Comparison of ENCODE assay signal across 25 cellular contexts in the genomic region with DNA sequence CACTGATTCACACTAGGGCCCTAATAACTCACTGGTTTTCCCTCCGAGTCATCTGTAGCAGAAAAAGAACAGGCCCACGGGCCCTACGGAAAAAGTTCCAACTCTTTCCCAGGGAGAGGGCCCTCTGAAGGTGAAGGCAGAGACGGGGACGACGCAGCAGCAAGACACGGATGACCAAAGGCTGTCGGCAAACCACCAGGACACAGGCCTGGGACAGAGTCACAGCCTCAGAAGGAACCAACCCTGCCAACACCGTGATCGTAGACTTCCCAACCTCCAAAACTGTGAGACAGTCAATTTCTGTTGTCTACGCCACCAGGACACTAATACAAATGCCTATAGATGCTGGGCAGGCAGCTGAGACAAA. TPM values are rescaled to one million over a fixed set of nuclear protein-coding genes. Genes with fewer than 3 reads are reported as not detected.
DNase-seq lines count a peak whose midpoint lies in the region; ATAC-seq and TF ChIP-seq lines count a peak whose summit lies in the region.
"Had no signal": no experiment of that assay in that cellular context is flagged by ENCODE, and none has a peak within 500 bp of the region (broad histone marks: within the 10 kb centered on the region; RNA-seq: fewer than 3 reads in every experiment).

No MANE protein-coding gene starts in this region.

- intact Hi-C loops in Right ventricle myocardium inferior (cut with DNase I) = no loop called here
- intact Hi-C loops in heart left ventricle (cut with DNase I) = no loop called here

- DNase-seq in Right ventricle myocardium inferior (ENCODE audit: missing footprints) (peak; percentile 53), heart left ventricle (no peak), RWPE1 (ENCODE audit: low spot score) (no peak), NCI-H187 (lab: John Stamatoyannopoulos, UW) (no peak), T-cell (no peak)
- DNase-seq: 8988T; ACHN; BE2C; Calu3; DMS79 treated with DMSO at 0.1 percent for 48 hours; Kasumi-1; NCI-H1105 treated with DMSO at 0.1 percent for 48 hours; NCI-H146; NCI-H2029; NCI-H446; NCI-H526; NCI-H82; NK-92 treated with Interleukin-12 subunit alpha and Interleukin-12 subunit beta, amount 100 ng/mL, for 24 hours; PC-3; SIG-M5 had no signal

- no peak for TF ChIP-seq POLR2A in heart left ventricle (IDR thresholded peaks at IDR 0.05)

- H3K4me1 Mint-ChIP-seq in nephron (peaks cover 35% of the 10 kb centered on the region), T-cell (peaks cover 4 to 6% (median 6%) of the 10 kb centered on the region in 3 donors)

- no peak for ATAC-seq in Right ventricle myocardium inferior
- ATAC-seq in heart left ventricle = no peak
- no peak for ATAC-seq in HG03571 (IDR thresholded peaks at IDR 0.05; ENCODE audit: unreplicated experiment)
- ATAC-seq in T-cell (replicated peaks in 1 of 4) = no peak
- ATAC-seq: HCT116, PC-3 had no signal

- H3K27me3 ChIP-seq in heart left ventricle = no peaks in the 10 kb centered on the region

- H3K36me3 ChIP-seq in heart left ventricle = no peaks in the 10 kb centered on the region
- H3K36me3 ChIP-seq: BE2C had no signal

- POLR2A ChIA-PET in RWPE1 (lab: Yijun Ruan, JAX; ENCODE audit: low non-redundant PET) (no interaction called here), T-cell (lab: Charles Lee) (no interaction called here)

- peaks cover 29% of the 10 kb centered on the region for H3K27me3 Mint-ChIP-seq in nephron (ENCODE audit: low read depth)
- H3K27me3 Mint-ChIP-seq in T-cell = peaks cover 0 to 1% of the 10 kb centered on the region in 2 donors

- H3K27ac ChIP-seq in heart left ventricle (no peak overlapping the region), RWPE1 (peak overlapping the region; percentile 96)
- H3K27ac ChIP-seq: SK-N-MC had no signal

- H3K4me1 ChIP-seq in heart left ventricle = peaks cover 0 to 40% (median 22%) of the 10 kb centered on the region in 12 donors
- H3K4me1 ChIP-seq: BE2C had no signal

- no peak for TF ChIP-seq CTCF in heart left ventricle (IDR thresholded peaks at IDR 0.05)
- no peak for TF ChIP-seq CTCF in RWPE1 (conservative IDR thresholded peaks at IDR 0.05; ENCODE audit: low read depth)
- TF ChIP-seq CTCF in nephron (IDR thresholded peaks at IDR 0.05; ENCODE audit: unreplicated experiment in 3 of 3) = no peak

- no peaks in the 10 kb centered on the region for H3K9me3 ChIP-seq in heart left ventricle
- H3K9me3 ChIP-seq: BE2C had no signal

- CTCF ChIA-PET in RWPE1 (lab: Yijun Ruan, JAX) (no interaction called here), T-cell (lab: Charles Lee) (interaction anchor here in 1 of 2 donors (0.7 kb wide), 1 partner anchor 26 kb away, joined by 3 read pairs; no protein-coding TSS in a partner anchor)

- peak overlapping the region in 1 of 3 experiments; percentile 43 for H3K27ac Mint-ChIP-seq in nephron
- H3K27ac Mint-ChIP-seq in T-cell = no peak overlapping the region

- 91 to 95% (median 94%) methylated on average over 11 of the region's 11 CpGs for whole genome bisulfite sequencing in heart left ventricle, 4 donors

- H3K9me3 Mint-ChIP-seq in nephron (no peaks in the 10 kb centered on the region), T-cell (no peaks in the 10 kb centered on the region)
- H3K9me3 Mint-ChIP-seq: CD14-positive monocyte had no signal

- H3K4me3 ChIP-seq in heart left ventricle = no peak overlapping the region
- H3K4me3 ChIP-seq: SK-N-MC had no signal

- H3K4me3 Mint-ChIP-seq in nephron (peak overlapping the region in 2 of 3 experiments; percentile 63 to 68), T-cell (no peak overlapping the region)
- H3K4me3 Mint-ChIP-seq: CD14-positive monocyte had no signal

- peaks cover 8% of the 10 kb centered on the region for H3K36me3 Mint-ChIP-seq in nephron (ENCODE audit: low read depth)
- H3K36me3 Mint-ChIP-seq in T-cell = no peaks in the 10 kb centered on the region

RNA-seq across cellular contexts. Expression of a gene that starts 5.2 kb away (rescaled TPM):
- total RNA-seq in Right ventricle myocardium inferior (2.7 TPM), heart left ventricle (10 to 100 TPM in 3 of 9 donors, 1 to 10 TPM in 6; 2.6 to 13.8 (median 4.6) TPM), T-cell (1 to 10 TPM in 3 of 5 donors, under 1 TPM in 2; 0.70 to 1.6 (median 1.3) TPM)
- polyA plus RNA-seq in heart left ventricle = 10 to 100 TPM in 1 of 2 donors, 1 to 10 TPM in 1; 2.6 to 20.5 TPM

RNA-seq across cellular contexts. Expression of a gene that starts 25.5 kb away (rescaled TPM):
- total RNA-seq in Right ventricle myocardium inferior (35.9 TPM), heart left ventricle (10 to 100 TPM; 28.2 to 39.7 (median 30.9) TPM), T-cell (10 to 100 TPM; 27.5 to 47.0 (median 40.0) TPM)
- 10 to 100 TPM; 22.7 to 36.1 TPM for polyA plus RNA-seq in heart left ventricle

Comparison
In these comparisons a context has a peak if more than half of its experiments do, and no peak if none do; other contexts are left out.
1. H3K4me3 Mint-ChIP-seq: peak in nephron (2 of 3); none in T-cell (0 of 3).